ENCODE assay signal across 16 cellular contexts in genomic region chr6:6176132-6176531, GRCh38.
A peak's percentile ranks its signal among the peaks of the same experiment; 100 is the strongest.
DNase-seq lines count a peak whose midpoint lies in the region; ATAC-seq, FAIRE-seq and TF ChIP-seq lines count a peak whose summit lies in the region.
"Had no signal": no experiment of that assay in that cellular context is flagged by ENCODE, and none has a peak within 500 bp of the region (broad histone marks: within the 10 kb centered on the region; RNA-seq: fewer than 3 reads in every experiment).

No MANE protein-coding gene starts in this region.

- H3K27ac Mint-ChIP-seq in MCF 10A (ENCODE audit: low read depth, unreplicated experiment) (no peak overlapping the region), GM23338 (no peak overlapping the region)
- H3K27ac Mint-ChIP-seq: B cell; CD8-positive, alpha-beta T cell had no signal

- H3K4me1 Mint-ChIP-seq in MCF 10A (ENCODE audit: insufficient read depth, unreplicated experiment) = no peaks in the 10 kb centered on the region
- peaks cover 5% of the 10 kb centered on the region; the same call in 2 of the 3 replicates for H3K4me1 Mint-ChIP-seq in GM23338
- H3K4me1 Mint-ChIP-seq: B cell had no signal

- no peak overlapping the region for H3K4me3 Mint-ChIP-seq in MCF 10A (ENCODE audit: unreplicated experiment)
- H3K4me3 Mint-ChIP-seq in GM23338 = no peak overlapping the region
- H3K4me3 Mint-ChIP-seq: B cell; CD8-positive, alpha-beta T cell had no signal

- H3K4me3 ChIP-seq in breast epithelium = no peak overlapping the region
- H3K4me3 ChIP-seq in bronchial epithelial cell (ENCODE audit: low read depth, low read length) = no peak overlapping the region
- no peak overlapping the region for H3K4me3 ChIP-seq in GM23338
- H3K4me3 ChIP-seq: BLaER1 treated with 17β-estradiol and CSF1 and Interleukin-3, amounts not matched to agents 10 nM and 100 nM; GM12878; HAP-1 had no signal

- no peak overlapping the region for H3K27ac ChIP-seq in breast epithelium
- no peak overlapping the region for H3K27ac ChIP-seq in GM23338 (ENCODE audit: low read depth)
- H3K27ac ChIP-seq: BLaER1 treated with 17β-estradiol and CSF1 and Interleukin-3, amounts not matched to agents 10 nM and 100 nM had no signal

- H3K9me3 ChIP-seq in breast epithelium = no peaks in the 10 kb centered on the region
- H3K9me3 ChIP-seq: BLaER1 treated with 17β-estradiol and CSF1 and Interleukin-3, amounts not matched to agents 10 nM and 100 nM; HAP-1 had no signal

- H3K27me3 ChIP-seq in breast epithelium (no peaks in the 10 kb centered on the region), bronchial epithelial cell (ENCODE audit: control insufficient read depth, insufficient read depth, low read length) (no peaks in the 10 kb centered on the region), GM23338 (ENCODE audit: insufficient read depth) (no peaks in the 10 kb centered on the region)
- H3K27me3 ChIP-seq: BLaER1 treated with 17β-estradiol and CSF1 and Interleukin-3, amounts not matched to agents 10 nM and 100 nM had no signal

- no peak for ATAC-seq in GM23338
- no peak for ATAC-seq in GM21528 (IDR thresholded peaks at IDR 0.05; ENCODE audit: low FRiP score, unreplicated experiment)
- ATAC-seq: CD8-positive, alpha-beta T cell; GM12878 had no signal

- TF ChIP-seq POLR2A in breast epithelium (IDR thresholded peaks at IDR 0.05) = no peak

- no peaks in the 10 kb centered on the region for H4K20me1 ChIP-seq in GM23338 (replicated peaks; ENCODE audit: insufficient read depth)

- no peaks in the 10 kb centered on the region for H3F3A ChIP-seq in GM23338 (replicated peaks; ENCODE audit: low read depth)

- H3K36me3 Mint-ChIP-seq in MCF 10A (ENCODE audit: insufficient read depth, unreplicated experiment) (no peaks in the 10 kb centered on the region), GM23338 (ENCODE audit: low read depth) (no peaks in the 10 kb centered on the region)
- H3K36me3 Mint-ChIP-seq: CD8-positive, alpha-beta T cell had no signal

- no peaks in the 10 kb centered on the region for H3K79me2 ChIP-seq in GM23338 (replicated peaks; ENCODE audit: insufficient read depth)

- intact Hi-C loops in MCF 10A (cut with micrococcal nuclease) (no loop called here), breast epithelium (cut with DNase I; ENCODE audit: low total_unique reads) (no loop called here)

- no peak for FAIRE-seq in bronchial epithelial cell (lab: Jason Lieb, UNC)
- FAIRE-seq: GM12878 had no signal

- no peaks in the 10 kb centered on the region for H3K36me3 ChIP-seq in breast epithelium
- no peaks in the 10 kb centered on the region for H3K36me3 ChIP-seq in bronchial epithelial cell (ENCODE audit: control insufficient read depth, insufficient read depth, low read length)
- no peaks in the 10 kb centered on the region for H3K36me3 ChIP-seq in GM23338 (ENCODE audit: insufficient read depth)
- H3K36me3 ChIP-seq: HAP-1 had no signal

- no peaks in the 10 kb centered on the region for H3K9me2 ChIP-seq in GM23338 (ENCODE audit: insufficient read depth)

- H3K4me1 ChIP-seq in breast epithelium (no peaks in the 10 kb centered on the region), GM23338 (ENCODE audit: insufficient read depth) (no peaks in the 10 kb centered on the region)
- H3K4me1 ChIP-seq: BLaER1 treated with 17β-estradiol and CSF1 and Interleukin-3, amounts not matched to agents 10 nM and 100 nM; HAP-1 had no signal

- no peak overlapping the region for H2AFZ ChIP-seq in GM23338

- no TSS peak for BruUV-seq in MCF 10A (replicated peaks; lab: Mats Ljungman, UMichigan)

- DNase-seq in MCF 10A (ENCODE audit: unreplicated experiment) (peak; percentile 7), breast epithelium (ENCODE audit: low spot score in 2 of 2) (no peak), bronchial epithelial cell (ENCODE audit: low read depth) (peak; percentile 4), renal cortical epithelial cell (ENCODE audit: low read depth) (peak; percentile 1), GM23338 (ENCODE audit: low spot score) (no peak)
- no peak for DNase-seq in activated effector memory CD4-positive, alpha-beta T cell treated with anti-CD3 and anti-CD28 coated beads, Interleukin-2, amount 50 U/mL, for 16 hours
- DNase-seq: 8988T; Calu3; CD8-positive, alpha-beta T cell; DMS79 treated with DMSO at 0.1 percent for 48 hours; EL had no signal

- H3K9me3 Mint-ChIP-seq in MCF 10A (ENCODE audit: unreplicated experiment) = no peaks in the 10 kb centered on the region
- H3K9me3 Mint-ChIP-seq in GM23338 = no peaks in the 10 kb centered on the region
- H3K9me3 Mint-ChIP-seq: CD8-positive, alpha-beta T cell had no signal

- POLR2A ChIA-PET in MCF 10A (lab: Yijun Ruan, JAX) = interaction anchor here (0.9 kb wide), 1 partner anchor 48 kb away, joined by 3 read pairs; no protein-coding TSS in a partner anchor

- CTCF ChIA-PET in MCF 10A (lab: Yijun Ruan, JAX) = interaction anchor here (0.6 kb wide), 1 partner anchor 399 kb away, joined by 4 read pairs; no protein-coding TSS in a partner anchor

- H3K27me3 Mint-ChIP-seq in MCF 10A (ENCODE audit: insufficient read depth, unreplicated experiment) (peaks cover 10% of the 10 kb centered on the region), GM23338 (ENCODE audit: insufficient read depth, low read depth, poor library complexity) (no peaks in the 10 kb centered on the region)

- H3K4me2 ChIP-seq in GM23338 = no peak overlapping the region
- H3K4me2 ChIP-seq: BLaER1 treated with 17β-estradiol and CSF1 and Interleukin-3, amounts not matched to agents 10 nM and 100 nM had no signal

- no peak for TF ChIP-seq CTCF in MCF 10A (IDR thresholded peaks at IDR 0.05; ENCODE audit: unreplicated experiment)
- TF ChIP-seq CTCF in breast epithelium (IDR thresholded peaks at IDR 0.05) = no peak
- no peak for TF ChIP-seq CTCF in bronchial epithelial cell (IDR thresholded peaks at IDR 0.05; ENCODE audit: insufficient read depth, low read length, severe bottlenecking)
- TF ChIP-seq CTCF in GM23338 (conservative IDR thresholded peaks at IDR 0.05; ENCODE audit: low read depth in 2 of 2) = no peak

TF ChIP-seq in GM23338, 12 proteins besides CTCF, POLR2A, EP300 and RAD21 (continues in another document):
- TF ChIP-seq ETS1 (IDR thresholded peaks at IDR 0.05) (no peak), JUNB (IDR thresholded peaks at IDR 0.05; ENCODE audit: unreplicated experiment) (no peak), EZH2phosphoT487 (IDR thresholded peaks at IDR 0.05; ENCODE audit: unreplicated experiment) (no peak)

Comparison
In these comparisons a context has a peak if more than half of its experiments do, and no peak if none do; other contexts are left out.
1. DNase-seq: peak in MCF 10A (single experiment), bronchial epithelial cell (single experiment) and renal cortical epithelial cell (single experiment); none in breast epithelium (0 of 2), GM23338 (single experiment) and activated effector memory CD4-positive, alpha-beta T cell treated with anti-CD3 and anti-CD28 coated beads, Interleukin-2, amount 50 U/mL, for 16 hours (single experiment).